ENCODE assay signal across 16 cellular contexts in the genomic region with DNA sequence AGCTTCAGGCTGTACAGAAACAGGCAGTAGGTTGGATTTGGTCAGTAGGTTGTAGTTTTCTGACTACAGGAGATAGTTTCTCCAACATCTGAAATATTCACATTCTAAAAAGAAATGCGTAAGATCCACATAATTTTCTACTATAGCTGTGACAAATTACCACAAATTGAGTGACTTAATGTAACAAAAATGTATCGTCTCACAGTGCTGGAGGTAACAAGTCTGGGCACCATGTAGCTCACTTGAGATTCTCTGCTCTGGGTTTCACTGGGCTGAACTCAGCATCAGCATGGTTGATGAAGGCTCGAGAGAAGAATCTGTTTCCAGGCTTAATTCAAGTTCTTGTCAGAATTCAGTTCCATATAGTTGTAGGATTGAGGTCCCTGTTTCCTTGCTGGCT.
DNase-seq lines count a peak whose midpoint lies in the region; TF ChIP-seq lines count a peak whose summit lies in the region.
"Had no signal": no experiment of that assay in that cellular context is flagged by ENCODE, and none has a peak within 500 bp of the region (broad histone marks: within the 10 kb centered on the region; RNA-seq: fewer than 3 reads in every experiment).

No MANE protein-coding gene starts in this region.

- no peak for TF ChIP-seq CTCF in brain microvascular endothelial cell (IDR thresholded peaks at IDR 0.05; ENCODE audit: low read depth, low read length, missing control alignments)
- TF ChIP-seq CTCF in progenitor cell of endocrine pancreas (IDR thresholded peaks at IDR 0.05; ENCODE audit: unreplicated experiment) = no peak

- no peak overlapping the region for H3K27ac ChIP-seq in brain microvascular endothelial cell
- H3K27ac ChIP-seq: C4-2B had no signal

- H3K4me3 Mint-ChIP-seq in progenitor cell of endocrine pancreas (ENCODE audit: low read depth) = no peak overlapping the region

- H3K27me3 ChIP-seq in brain microvascular endothelial cell (replicated peaks) = no peaks in the 10 kb centered on the region

- H3K4me1 Mint-ChIP-seq in progenitor cell of endocrine pancreas (ENCODE audit: low read depth) = peaks cover 2% of the 10 kb centered on the region

- DNase-seq in EL (peak; percentile 43), M059J (ENCODE audit: low read depth) (peak; percentile 55), brain microvascular endothelial cell (peak; percentile 18), iris pigment epithelial cell (ENCODE audit: low read depth) (peak; percentile 20), progenitor cell of endocrine pancreas (ENCODE audit: low spot score, unreplicated experiment) (no peak), NCI-H774 (lab: John Stamatoyannopoulos, UW) (no peak), SKM-1 (lab: John Stamatoyannopoulos, UW; ENCODE audit: unreplicated experiment) (no peak)
- DNase-seq: DMS79, Kasumi-1, NCI-H1105 treated with DMSO at 0.1 percent for 48 hours, NCI-H1694, NCI-H2081 treated with DMSO at 0.1 percent for 48 hours, NCI-H748 treated with DMSO at 0.1 percent for 48 hours, OCI-M1 had no signal

- H3K27me3 Mint-ChIP-seq in progenitor cell of endocrine pancreas = no peaks in the 10 kb centered on the region

- in situ Hi-C loops in brain microvascular endothelial cell (cut with HindIII; ENCODE audit: low pct_ligation_motif_present, low sequenced_read_pairs) = no loop called here

- no peaks in the 10 kb centered on the region for H3K36me3 ChIP-seq in brain microvascular endothelial cell (replicated peaks)
- H3K36me3 ChIP-seq: HAP-1 had no signal

- H3K27ac Mint-ChIP-seq in progenitor cell of endocrine pancreas = no peak overlapping the region

- H3K9me3 Mint-ChIP-seq in progenitor cell of endocrine pancreas (ENCODE audit: low read depth) = peaks cover 3% of the 10 kb centered on the region

- no peaks in the 10 kb centered on the region for H3K36me3 Mint-ChIP-seq in progenitor cell of endocrine pancreas (ENCODE audit: insufficient read depth)

- H3K4me3 ChIP-seq in brain microvascular endothelial cell (ENCODE audit: low read depth, low read length) = no peak overlapping the region
- H3K4me3 ChIP-seq: HAP-1 had no signal

Comparison
In these comparisons a context has a peak if more than half of its experiments do, and no peak if none do; other contexts are left out.
1. DNase-seq: peak in EL (single experiment), M059J (single experiment), brain microvascular endothelial cell (single experiment) and iris pigment epithelial cell (single experiment); none in progenitor cell of endocrine pancreas (single experiment), NCI-H774 (single experiment) and SKM-1 (single experiment).